Comparison of ENCODE assay signal across 34 cellular contexts in the genomic region with DNA sequence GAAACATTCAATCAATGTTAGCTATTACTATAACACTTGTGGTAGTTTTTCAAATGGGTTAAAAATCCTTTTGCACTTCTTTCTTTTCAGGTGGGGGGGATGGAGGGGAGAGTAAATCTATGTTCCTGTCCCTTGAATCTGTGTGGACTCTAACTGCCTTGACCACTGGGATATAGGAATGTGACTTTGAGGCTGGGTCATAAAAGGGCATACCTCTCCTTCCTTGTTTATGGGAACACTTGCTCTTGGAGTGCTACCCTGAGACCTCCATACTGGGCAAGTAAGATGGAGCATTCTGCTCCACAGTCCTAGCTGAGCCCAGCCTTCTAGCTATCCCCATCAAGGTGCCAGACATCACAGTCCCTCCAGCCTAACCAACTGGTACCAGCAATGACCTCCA.
"Had no signal": no experiment of that assay in that cellular context is flagged by ENCODE, and none has a peak within 500 bp of the region (broad histone marks: within the 10 kb centered on the region; RNA-seq: fewer than 3 reads in every experiment).

No MANE protein-coding gene starts in this region.

- H3K4me3 ChIP-seq: MG63 had no signal

- DNase-seq: Karpas-422, Kasumi-1, MG63, MM.1S, MV-4-11, NCI-H1048, NCI-H1092, NCI-H1092 treated with DMSO at 0.1 percent for 48 hours, NCI-H1105, NCI-H1105 treated with DMSO at 0.1 percent for 48 hours, NCI-H1417, NCI-H1417 treated with DMSO at 0.1 percent for 48 hours, NCI-H1436, NCI-H1436 treated with DMSO at 0.1 percent for 48 hours, NCI-H146, NCI-H1694, NCI-H1694 treated with DMSO at 0.1 percent for 48 hours, NCI-H187, NCI-H187 treated with DMSO at 0.1 percent for 48 hours, NCI-H1930, NCI-H2029, NCI-H2029 treated with DMSO at 0.1 percent for 48 hours, NCI-H2081, NCI-H2081 treated with DMSO at 0.1 percent for 48 hours, NCI-H2107, NCI-H2171, NCI-H2171 treated with DMSO at 0.1 percent for 48 hours, NCI-H2227 treated with DMSO at 0.1 percent for 48 hours, NCI-H226, NCI-H345, NCI-H446, NCI-H446 treated with DMSO at 0.1 percent for 48 hours, NCI-H510A, NCI-H510A treated with DMSO at 0.1 percent for 48 hours had no signal

- H3K27me3 ChIP-seq: MG63 had no signal

- H3K36me3 ChIP-seq: MG63 had no signal
